Comparison of ENCODE assay signal across 15 cellular contexts in genomic region chr14:93014038-93015023, GRCh38.
DNase-seq lines count a peak whose midpoint lies in the region; ATAC-seq and TF ChIP-seq lines count a peak whose summit lies in the region.
"Had no signal": no experiment of that assay in that cellular context is flagged by ENCODE, and none has a peak within 500 bp of the region (broad histone marks: within the 10 kb centered on the region; RNA-seq: fewer than 3 reads in every experiment).

No MANE protein-coding gene starts in this region.

- DNase-seq in MCF 10A (ENCODE audit: unreplicated experiment) (no peak), mammary epithelial cell (no peak), middle frontal gyrus (ENCODE audit: extremely low spot score, low spot score) (peak; percentile 2), tibial artery (no peak), SIG-M5 (lab: John Stamatoyannopoulos, UW) (no peak), activated gamma-delta T cell (lab: John Stamatoyannopoulos, UW) (no peak), COLO668 (lab: John Stamatoyannopoulos, UW; ENCODE audit: unreplicated experiment) (no peak)
- DNase-seq in activated naive CD8-positive, alpha-beta T cell treated with anti-CD3 and anti-CD28 coated beads, Interleukin-2, amount 10 ng/mL, durations not matched to agents 7 days and 5 days, result no peak
- DNase-seq: activated CD8-positive, alpha-beta memory T cell treated with anti-CD3 and anti-CD28 coated beads, Interleukin-2, amount 10 ng/mL, durations not matched to agents 7 days and 5 days; heart right ventricle; left colon; NCI-H226; ovary; RPMI8226; stimulated activated CD8-positive, alpha-beta memory T cell treated with anti-CD3 and anti-CD28 coated beads, Interleukin-4, amount 100 ng/mL, for 48 hours had no signal

- H3K27me3 Mint-ChIP-seq in MCF 10A (ENCODE audit: insufficient read depth, unreplicated experiment), result no peaks in the 10 kb centered on the region
- H3K27me3 Mint-ChIP-seq in activated naive CD8-positive, alpha-beta T cell treated with anti-CD3 and anti-CD28 coated beads, Interleukin-2, amount 10 ng/mL, durations not matched to agents 7 days and 5 days, result no peaks in the 10 kb centered on the region
- H3K27me3 Mint-ChIP-seq: activated CD8-positive, alpha-beta memory T cell treated with anti-CD3 and anti-CD28 coated beads, Interleukin-2, amount 10 ng/mL, durations not matched to agents 7 days and 5 days had no signal

- H3K36me3 Mint-ChIP-seq in MCF 10A (ENCODE audit: insufficient read depth, unreplicated experiment), result peaks cover 29% of the 10 kb centered on the region
- peaks cover 3% of the 10 kb centered on the region for H3K36me3 Mint-ChIP-seq in activated naive CD8-positive, alpha-beta T cell treated with anti-CD3 and anti-CD28 coated beads, Interleukin-2, amount 10 ng/mL, durations not matched to agents 7 days and 5 days
- H3K36me3 Mint-ChIP-seq: activated CD8-positive, alpha-beta memory T cell treated with anti-CD3 and anti-CD28 coated beads, Interleukin-2, amount 10 ng/mL, durations not matched to agents 7 days and 5 days had no signal

- in situ Hi-C loops in mammary epithelial cell (cut with MboI; ENCODE audit: low sequenced_read_pairs in 2 of 2), result no loop called here

- no peak overlapping the region for H3K4me2 ChIP-seq in mammary epithelial cell (ENCODE audit: insufficient read depth, low read depth, low read length)

- intact Hi-C loops in MCF 10A (cut with micrococcal nuclease), result no loop called here
- intact Hi-C loops in mammary epithelial cell (cut with micrococcal nuclease), result no loop called here
- intact Hi-C loops in tibial artery (cut with DNase I; ENCODE audit: low total_unique reads), result no loop called here

- BruUV-seq in MCF 10A (replicated peaks; lab: Mats Ljungman, UMichigan), result no TSS peak
- no TSS peak for BruUV-seq in mammary epithelial cell (replicated peaks; lab: Mats Ljungman, UMichigan)

- no peaks in the 10 kb centered on the region for H4K20me1 ChIP-seq in mammary epithelial cell (ENCODE audit: insufficient read depth, low read length)

- no peak overlapping the region for H3K9ac ChIP-seq in mammary epithelial cell (ENCODE audit: insufficient read depth, low read length)

- TF ChIP-seq CTCF in MCF 10A (IDR thresholded peaks at IDR 0.05; ENCODE audit: unreplicated experiment) (no peak), mammary epithelial cell (conservative IDR thresholded peaks at IDR 0.05 in 1 of 2, IDR thresholded peaks at IDR 0.05 in 1 of 2; ENCODE audit: extremely low read depth in 1 of 2, insufficient read depth in 1 of 2, low read depth in 1 of 2, low read length in 2 of 2) (no peak), tibial artery (IDR thresholded peaks at IDR 0.05) (no peak)

- H3K4me3 ChIP-seq in mammary epithelial cell (replicated peaks in 1 of 3; ENCODE audit: insufficient read depth in 1 of 3, low read depth in 2 of 3, low read length in 3 of 3) (no peak overlapping the region), tibial artery (no peak overlapping the region)
- H3K4me3 ChIP-seq: heart right ventricle, ovary had no signal

- H3K36me3 ChIP-seq in mammary epithelial cell (ENCODE audit: insufficient read depth, low read length), result no peaks in the 10 kb centered on the region
- H3K36me3 ChIP-seq in tibial artery, result peaks cover 0 to 12% (median 0%) of the 10 kb centered on the region in 3 donors
- H3K36me3 ChIP-seq: ovary had no signal

- H3K27ac ChIP-seq in mammary epithelial cell (ENCODE audit: insufficient read depth, low read depth, low read length) (no peak overlapping the region), tibial artery (peak overlapping the region; percentile 68 to 71)
- H3K27ac ChIP-seq: ovary had no signal

- dilution Hi-C loops in mammary epithelial cell (cut with HindIII; ENCODE audit: low sequenced_read_pairs), result no loop called here

- CTCF ChIA-PET in MCF 10A (lab: Yijun Ruan, JAX) (interaction anchor here (0.5 to 0.7 kb wide), 2 partner anchors 9 to 891 kb away, joined by 3 read pairs; no protein-coding TSS in a partner anchor), mammary epithelial cell (lab: Charles Lee; ENCODE audit: low non-redundant PET) (no interaction called here)

- no peak overlapping the region for H2AFZ ChIP-seq in mammary epithelial cell (ENCODE audit: low read depth, low read length)

- peaks cover 25% of the 10 kb centered on the region for H3K4me1 Mint-ChIP-seq in MCF 10A (ENCODE audit: insufficient read depth, unreplicated experiment)
- H3K4me1 Mint-ChIP-seq in activated naive CD8-positive, alpha-beta T cell treated with anti-CD3 and anti-CD28 coated beads, Interleukin-2, amount 10 ng/mL, durations not matched to agents 7 days and 5 days, result peaks cover 12% of the 10 kb centered on the region

- WGBS in mammary epithelial cell (ENCODE audit: low coverage, missing lambda C conversion rate), result over 99% methylated on average over 14 of the region's 20 CpGs

- POLR2A ChIA-PET in MCF 10A (lab: Yijun Ruan, JAX), result no interaction called here
- POLR2A ChIA-PET in activated naive CD8-positive, alpha-beta T cell treated with anti-CD3 and anti-CD28 coated beads, Interleukin-2, amount 10 ng/mL, durations not matched to agents 7 days and 5 days (lab: Charles Lee), result interaction anchor here (1.2 kb wide), 1 partner anchor 8 kb away, joined by 3 read pairs; no protein-coding TSS in a partner anchor

- H3K79me2 ChIP-seq in mammary epithelial cell (ENCODE audit: insufficient read depth, low read length), result peaks cover 67% of the 10 kb centered on the region

- no peak for ATAC-seq in activated naive CD8-positive, alpha-beta T cell treated with anti-CD3 and anti-CD28 coated beads, Interleukin-2, amount 10 ng/mL, durations not matched to agents 7 days and 5 days (ENCODE audit: low read depth)
- ATAC-seq: left colon had no signal

- peak overlapping the region; percentile 81 for H3K27ac Mint-ChIP-seq in MCF 10A (ENCODE audit: low read depth, unreplicated experiment)
- H3K27ac Mint-ChIP-seq in activated naive CD8-positive, alpha-beta T cell treated with anti-CD3 and anti-CD28 coated beads, Interleukin-2, amount 10 ng/mL, durations not matched to agents 7 days and 5 days, result peak overlapping the region; percentile 80

- no peak overlapping the region for H3K4me3 Mint-ChIP-seq in MCF 10A (ENCODE audit: unreplicated experiment)
- no peak overlapping the region for H3K4me3 Mint-ChIP-seq in activated naive CD8-positive, alpha-beta T cell treated with anti-CD3 and anti-CD28 coated beads, Interleukin-2, amount 10 ng/mL, durations not matched to agents 7 days and 5 days
- H3K4me3 Mint-ChIP-seq: activated CD8-positive, alpha-beta memory T cell treated with anti-CD3 and anti-CD28 coated beads, Interleukin-2, amount 10 ng/mL, durations not matched to agents 7 days and 5 days had no signal

- H3K4me1 ChIP-seq in mammary epithelial cell (ENCODE audit: insufficient read depth, low read length) (peaks cover 18% of the 10 kb centered on the region), tibial artery (peaks cover 11 to 84% (median 46%) of the 10 kb centered on the region in 4 donors)

- H3K27me3 ChIP-seq in mammary epithelial cell (ENCODE audit: insufficient read depth, low read length) (no peaks in the 10 kb centered on the region), tibial artery (no peaks in the 10 kb centered on the region)
- H3K27me3 ChIP-seq: heart right ventricle, ovary had no signal

- H3K9me3 Mint-ChIP-seq in MCF 10A (ENCODE audit: unreplicated experiment), result no peaks in the 10 kb centered on the region
- H3K9me3 Mint-ChIP-seq in activated naive CD8-positive, alpha-beta T cell treated with anti-CD3 and anti-CD28 coated beads, Interleukin-2, amount 10 ng/mL, durations not matched to agents 7 days and 5 days, result no peaks in the 10 kb centered on the region

- no peaks in the 10 kb centered on the region for H3K9me3 ChIP-seq in mammary epithelial cell (replicated peaks; ENCODE audit: insufficient read depth, low read length)
- no peaks in the 10 kb centered on the region for H3K9me3 ChIP-seq in tibial artery
- H3K9me3 ChIP-seq: heart right ventricle, ovary had no signal
